9 cellular contexts compared by ENCODE assay signal in genomic region chr11:67504023-67504949, GRCh38. TPM values are rescaled to one million over a fixed set of nuclear protein-coding genes. Genes with fewer than 3 reads are reported as not detected.
DNase-seq lines count a peak whose midpoint lies in the region; ATAC-seq and TF ChIP-seq lines count a peak whose summit lies in the region.
"Had no signal": no experiment of that assay in that cellular context is flagged by ENCODE, and none has a peak within 500 bp of the region (broad histone marks: within the 10 kb centered on the region; RNA-seq: fewer than 3 reads in every experiment).

No MANE protein-coding gene starts in this region.

- H3K27me3 ChIP-seq in fibroblast of lung (ENCODE audit: control insufficient read depth, insufficient read depth, low read length) (no peaks in the 10 kb centered on the region), ovary (no peaks in the 10 kb centered on the region)

- no peaks in the 10 kb centered on the region for H3K9me3 ChIP-seq in KOPT-K1 (ENCODE audit: insufficient read depth, low read length, poor library complexity, severe bottlenecking)
- no peaks in the 10 kb centered on the region for H3K9me3 ChIP-seq in fibroblast of lung (ENCODE audit: control insufficient read depth, insufficient read depth, low read depth, low read length)
- no peaks in the 10 kb centered on the region for H3K9me3 ChIP-seq in ovary

- no peak for TF ChIP-seq POLR2A in ovary (IDR thresholded peaks at IDR 0.05)

- peak; percentile 63 for DNase-seq in Caki2 (ENCODE audit: low read depth)
- DNase-seq in activated CD8-positive, alpha-beta memory T cell treated with anti-CD3 and anti-CD28 coated beads, Interleukin-2, amount 50 U/mL, for 48 hours, result peak; percentile 78
- DNase-seq in fibroblast of lung (ENCODE audit: low read depth in 2 of 2), result peak; percentile 13 to 16
- peak in 2 of 5 donors; percentile 62 to 71 for DNase-seq in ovary
- DNase-seq in NCI-H524 (lab: John Stamatoyannopoulos, UW), result no peak

- no peaks in the 10 kb centered on the region for H3K79me2 ChIP-seq in fibroblast of lung (ENCODE audit: control insufficient read depth, insufficient read depth, low read length)

- H3K36me3 ChIP-seq in KOPT-K1 (ENCODE audit: insufficient read depth, low read length) (peaks cover 28% of the 10 kb centered on the region), fibroblast of lung (ENCODE audit: control insufficient read depth, insufficient read depth, low read length) (peaks cover 4% of the 10 kb centered on the region), ovary (no peaks in the 10 kb centered on the region)

- no peaks in the 10 kb centered on the region for H4K20me1 ChIP-seq in fibroblast of lung (ENCODE audit: control insufficient read depth, extremely low read depth, insufficient read depth, low read length)

- peak overlapping the region; percentile 70 for H3K9ac ChIP-seq in fibroblast of lung (ENCODE audit: insufficient read depth, low read length)

- peak overlapping the region; percentile 52 for H2AFZ ChIP-seq in fibroblast of lung (ENCODE audit: low read length)

- H3K27ac ChIP-seq in KOPT-K1 (ENCODE audit: low read depth, low read length, poor library complexity, severe bottlenecking), result peak overlapping the region; percentile 82
- peak overlapping the region; percentile 92 for H3K27ac ChIP-seq in fibroblast of lung (ENCODE audit: insufficient read depth, low read length)
- peak overlapping the region in 1 of 2 donors; percentile 31 for H3K27ac ChIP-seq in ovary

- peak overlapping the region; percentile 84 for H3K4me2 ChIP-seq in fibroblast of lung (ENCODE audit: extremely low read depth, insufficient read depth, low read length)

- no peak for ATAC-seq in HG03565 (IDR thresholded peaks at IDR 0.05; ENCODE audit: unreplicated experiment)
- ATAC-seq in HG03342 (IDR thresholded peaks at IDR 0.05; ENCODE audit: unreplicated experiment), result no peak

- in situ Hi-C loops in Caki2 (cut with HindIII; ENCODE audit: low pct_unique_long_range_greater_than_20kb, low sequenced_read_pairs), result no loop called here

- 1 to 3% (median 1%) methylated on average over 68 to 99 of the region's 99 CpGs for WGBS in ovary, 3 donors

- H3K4me1 ChIP-seq in fibroblast of lung (ENCODE audit: control insufficient read depth, extremely low read depth, insufficient read depth, low read length) (peaks cover 11% of the 10 kb centered on the region), ovary (ENCODE audit: insufficient read depth) (peaks cover 13% of the 10 kb centered on the region)

- no peak for TF ChIP-seq CTCF in fibroblast of lung (conservative IDR thresholded peaks at IDR 0.05 in 1 of 2, IDR thresholded peaks at IDR 0.05 in 1 of 2; ENCODE audit: low read depth in 1 of 2, low read length in 2 of 2)
- TF ChIP-seq CTCF in ovary (IDR thresholded peaks at IDR 0.05), result no peak

- TF ChIP-seq EP300 in ovary (IDR thresholded peaks at IDR 0.05), result no peak

- H3K4me3 ChIP-seq in fibroblast of lung (replicated peaks in 1 of 4; ENCODE audit: control extremely low read depth in 1 of 4, insufficient read depth in 1 of 4, low read depth in 3 of 4, low read length in 4 of 4) (peak overlapping the region; percentile 67 to 79 (median 68)), ovary (peak overlapping the region; percentile 37)

- intact Hi-C loops in ovary (cut with DNase I), result loop anchor here in 3 of 4 donors (5.0 to 10.0 kb wide), 3 partner anchors 59 to 147 kb away; partner anchors contain the start of genes CORO1B (in 1 of the 3), PPP1CA (in 1 of the 3) and TBC1D10C (in 1 of the 3)

RNA-seq across cellular contexts. Expression of gene PITPNM1, which starts 0.9 kb away (rescaled TPM):
- 43.8 and 48.4 TPM in 2 replicates for total RNA-seq in Caki2 (2014; rRNA removed; shearing (Covaris generic); ENCODE audit: low replicate concordance)
- 7.4 and 10.2 TPM in 2 replicates for total RNA-seq in fibroblast of lung
- 4.7 TPM in 2 replicates for polyA plus RNA-seq in fibroblast of lung
- 10.2 and 11.7 TPM in 2 replicates for polyA plus RNA-seq in fibroblast of lung (2012)
- 30.1 and 39.1 TPM in 2 replicates for polyA minus RNA-seq in fibroblast of lung (ENCODE audit: low replicate concordance)
- total RNA-seq in ovary, result 10 to 100 TPM in 3 of 7 donors, 1 to 10 TPM in 4; 3.1 to 77.2 (median 9.5) TPM
- 1 to 10 TPM; 5.3 to 6.1 TPM for polyA plus RNA-seq in ovary

RNA-seq across cellular contexts. Expression of gene CDK2AP2, which starts 3.7 kb away (rescaled TPM):
- total RNA-seq in Caki2 (2014; rRNA removed; shearing (Covaris generic); ENCODE audit: low replicate concordance), result 43.6 and 56.9 TPM in 2 replicates
- total RNA-seq in fibroblast of lung (6.4 and 7.8 TPM in 2 replicates), ovary (10 to 100 TPM; 15.8 to 66.1 (median 34.6) TPM)
- polyA plus RNA-seq in fibroblast of lung (19.0 and 30.9 TPM in 2 replicates), ovary (10 to 100 TPM in 1 of 2 donors, 1 to 10 TPM in 1; 3.8 to 35.9 TPM)
- 29.9 and 43.6 TPM in 2 replicates for polyA plus RNA-seq in fibroblast of lung (2012)
- 74.5 and 81.5 TPM in 2 replicates for polyA minus RNA-seq in fibroblast of lung (ENCODE audit: low replicate concordance)

RNA-seq across cellular contexts. Expression of gene CABP2, which starts 19.0 kb away (rescaled TPM):
- not detected in 2 replicates for total RNA-seq in Caki2 (2014; rRNA removed; shearing (Covaris generic); ENCODE audit: low replicate concordance)
- not detected in 2 replicates for total RNA-seq in fibroblast of lung
- polyA plus RNA-seq in fibroblast of lung, result not detected in 2 replicates
- not detected in 2 replicates for polyA plus RNA-seq in fibroblast of lung (2012)
- not detected in 2 replicates for polyA minus RNA-seq in fibroblast of lung (ENCODE audit: low replicate concordance)
- total RNA-seq in ovary, result not detected
- polyA plus RNA-seq in ovary, result not detected
- total RNA-seq: T-helper 2 cell treated with Interferon-gamma antibody and Interleukin-4, amounts not matched to agents 100 ng/mL and 5 ng/mL, for 36 hours had no signal

RNA-seq across cellular contexts. Expression of gene AIP, which starts 21.5 kb away (rescaled TPM):
- 91.4 and 117 TPM in 2 replicates for total RNA-seq in Caki2 (2014; rRNA removed; shearing (Covaris generic); ENCODE audit: low replicate concordance)
- total RNA-seq in fibroblast of lung (117 and 128 TPM in 2 replicates), ovary (100 to 1,000 TPM in 1 of 7 donors, 10 to 100 TPM in 6; 49.1 to 103 (median 65.4) TPM)
- polyA plus RNA-seq in fibroblast of lung (52.3 and 53.7 TPM in 2 replicates), ovary (100 to 1,000 TPM in 1 of 2 donors, 10 to 100 TPM in 1; 33.5 to 114 TPM)
- 56.4 and 62.2 TPM in 2 replicates for polyA plus RNA-seq in fibroblast of lung (2012)
- polyA minus RNA-seq in fibroblast of lung (ENCODE audit: low replicate concordance), result 37.8 and 51.1 TPM in 2 replicates

RNA-seq across cellular contexts. Expression of gene TMEM134, which starts 35.2 kb away (rescaled TPM):
- 99.8 and 100 TPM in 2 replicates for total RNA-seq in Caki2 (2014; rRNA removed; shearing (Covaris generic); ENCODE audit: low replicate concordance)
- total RNA-seq in fibroblast of lung (11.2 and 17.2 TPM in 2 replicates), ovary (10 to 100 TPM; 37.6 to 69.8 (median 44.8) TPM)
- polyA plus RNA-seq in fibroblast of lung (16.5 and 22.0 TPM in 2 replicates), ovary (10 to 100 TPM in 1 of 2 donors, 1 to 10 TPM in 1; 2.7 to 44.3 TPM)
- polyA plus RNA-seq in fibroblast of lung (2012), result 25.6 and 30.0 TPM in 2 replicates
- polyA minus RNA-seq in fibroblast of lung (ENCODE audit: low replicate concordance), result 6.9 and 11.2 TPM in 2 replicates

Comparison
In these comparisons a context has a peak if more than half of its experiments do, and no peak if none do; other contexts are left out.
1. DNase-seq: peak in Caki2 (single experiment), activated CD8-positive, alpha-beta memory T cell treated with anti-CD3 and anti-CD28 coated beads, Interleukin-2, amount 50 U/mL, for 48 hours (single experiment) and fibroblast of lung (2 of 2); none in NCI-H524 (0 of 2).